ENCODE assay signal across 1 cellular context in genomic region chr6:6746334-6746969, GRCh38.
A peak's percentile ranks its signal among the peaks of the same experiment; 100 is the strongest.
TF ChIP-seq lines count a peak whose summit lies in the region.

No MANE protein-coding gene starts in this region.

TF ChIP-seq in K562, 482 proteins besides CTCF, POLR2A, EP300 and RAD21 (continued from another document):
- TF ChIP-seq ZBTB9 (CRISPR knock-in tag; IDR thresholded peaks at IDR 0.05) (0 out of 2 replicates have a peak, but pooled peaks have one; percentile 44), SOX6 (IDR thresholded peaks at IDR 0.05) (no peak), ZNF232 (CRISPR knock-in tag; IDR thresholded peaks at IDR 0.05) (no peak), BRCA1 (IDR thresholded peaks at IDR 0.05) (no peak), BRCA1 (CRISPR knock-in tag; IDR thresholded peaks at IDR 0.05) (no peak), CBX2 (IDR thresholded peaks at IDR 0.05; ENCODE audit: insufficient read depth, low read length, poor library complexity, severe bottlenecking) (no peak), MYNN (IDR thresholded peaks at IDR 0.05) (no peak), MYNN (CRISPR knock-in tag; IDR thresholded peaks at IDR 0.05) (no peak), TCF7 (IDR thresholded peaks at IDR 0.05; ENCODE audit: borderline replicate concordance) (no peak), ATF4 (CRISPR knock-in tag; IDR thresholded peaks at IDR 0.05) (0 out of 2 replicates have a peak, but pooled peaks have one; percentile 38), HMGN3 (IDR thresholded peaks at IDR 0.05; ENCODE audit: borderline replicate concordance, extremely low read depth, insufficient read length, low read depth, low read length) (no peak)
TF ChIP-seq in K562: peak in this region for 3.
